ENCODE assay signal across 11 cellular contexts in the genomic region with DNA sequence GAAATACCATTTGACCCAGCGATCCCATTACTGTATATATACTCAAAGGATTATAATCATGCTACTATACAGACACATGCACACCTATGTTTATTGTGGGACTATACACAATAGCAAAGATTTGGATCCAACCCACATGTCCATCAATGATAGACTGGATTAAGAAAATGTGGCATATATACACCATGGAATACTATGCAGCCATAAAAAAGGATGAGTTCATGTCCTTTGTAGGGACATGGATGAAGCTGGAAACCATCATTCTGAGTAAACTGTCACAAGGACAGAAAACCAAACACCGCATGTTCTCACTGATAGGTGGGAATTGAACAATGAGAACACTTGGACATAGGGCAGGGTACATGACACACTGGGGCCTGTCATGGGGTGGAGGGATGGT. TPM values are rescaled to one million over a fixed set of nuclear protein-coding genes. Genes with fewer than 3 reads are reported as not detected.
"Had no signal": no experiment of that assay in that cellular context is flagged by ENCODE, and none has a peak within 500 bp of the region (broad histone marks: within the 10 kb centered on the region; RNA-seq: fewer than 3 reads in every experiment).

No MANE protein-coding gene starts in this region.

RNA-seq across cellular contexts. Expression of a gene that starts 43.2 kb away (rescaled TPM):
- total RNA-seq: OCI-LY7, PC-3, PC-9, Peyer's patch, Right ventricle myocardium inferior, Right ventricle myocardium superior, RPMI7951, SJCRH30, SJSA1, SK-MEL-5 had no signal
- polyA plus RNA-seq: SK-N-SH had no signal
